ENCODE assay signal across 8 cellular contexts in genomic region chr1:156212130-156212529, GRCh38. TPM values are rescaled to one million over a fixed set of nuclear protein-coding genes. Genes with fewer than 3 reads are reported as not detected.
DNase-seq lines count a peak whose midpoint lies in the region; ATAC-seq and TF ChIP-seq lines count a peak whose summit lies in the region.

No MANE protein-coding gene starts in this region.

- no peak for ATAC-seq in HG03139 (IDR thresholded peaks at IDR 0.05; ENCODE audit: unreplicated experiment)

- intact Hi-C loops in activated T-helper 1 cell treated with anti-CD3 and anti-CD28 coated beads, Interleukin-12 subunit alpha, Interleukin-12 subunit beta, Interleukin-2, Interleukin-4 antibody, amounts not matched to agents 30 ng/mL and 10 ng/mL and 1 ng/mL, durations not matched to agents 14 hours and 24 hours and 36 hours (cut with micrococcal nuclease): loop anchor here (1.0 to 10.0 kb wide), 2 partner anchors 13 to 887 kb away; partner anchors contain the start of gene RUSC1
- intact Hi-C loops in spleen (cut with DNase I; ENCODE audit: low total_unique reads): no loop called here

- H3K27ac Mint-ChIP-seq in activated T-helper 1 cell treated with anti-CD3 and anti-CD28 coated beads, Interleukin-12 subunit alpha, Interleukin-12 subunit beta, Interleukin-2, Interleukin-4 antibody, amounts not matched to agents 30 ng/mL and 10 ng/mL and 1 ng/mL, durations not matched to agents 14 hours and 24 hours and 36 hours: peak overlapping the region; percentile 97

- TF ChIP-seq POLR2A in spleen (IDR thresholded peaks at IDR 0.05): no peak

- no peaks in the 10 kb centered on the region for H3K27me3 Mint-ChIP-seq in activated T-helper 1 cell treated with anti-CD3 and anti-CD28 coated beads, Interleukin-12 subunit alpha, Interleukin-12 subunit beta, Interleukin-2, Interleukin-4 antibody, amounts not matched to agents 30 ng/mL and 10 ng/mL and 1 ng/mL, durations not matched to agents 14 hours and 24 hours and 36 hours (ENCODE audit: insufficient read depth)

- peaks cover 22% of the 10 kb centered on the region for H3K4me1 ChIP-seq in HUES48 (ENCODE audit: control insufficient read depth, insufficient read depth, low read length)
- peaks cover 6% of the 10 kb centered on the region for H3K4me1 ChIP-seq in iPS-15b (ENCODE audit: control insufficient read depth, insufficient read depth, low read length)
- H3K4me1 ChIP-seq in spleen: peaks cover 22 to 49% (median 30%) of the 10 kb centered on the region in 6 donors

- no peaks in the 10 kb centered on the region for H3K9me3 Mint-ChIP-seq in activated T-helper 1 cell treated with anti-CD3 and anti-CD28 coated beads, Interleukin-12 subunit alpha, Interleukin-12 subunit beta, Interleukin-2, Interleukin-4 antibody, amounts not matched to agents 30 ng/mL and 10 ng/mL and 1 ng/mL, durations not matched to agents 14 hours and 24 hours and 36 hours

- DNase-seq in activated T-helper 1 cell treated with anti-CD3 and anti-CD28 coated beads, Interleukin-12 subunit alpha, Interleukin-12 subunit beta, Interleukin-2, Interleukin-4 antibody, amounts not matched to agents 30 ng/mL and 10 ng/mL and 1 ng/mL, durations not matched to agents 14 hours and 24 hours and 36 hours (ENCODE audit: low spot score): no peak
- DNase-seq in spleen: no peak
- DNase-seq in NCI-H1105 treated with DMSO at 0.1 percent for 48 hours (lab: John Stamatoyannopoulos, UW): no peak
- no peak for DNase-seq in T-helper 9 cell
- DNase-seq in COLO829 (ENCODE audit: low spot score): no peak

- H3K9me3 ChIP-seq in HUES48 (ENCODE audit: control insufficient read depth, insufficient read depth, low read length): no peaks in the 10 kb centered on the region
- no peaks in the 10 kb centered on the region for H3K9me3 ChIP-seq in iPS-15b (ENCODE audit: control insufficient read depth, insufficient read depth, low read length)
- H3K9me3 ChIP-seq in spleen: no peaks in the 10 kb centered on the region

- H3K9ac ChIP-seq in HUES48 (ENCODE audit: low read depth, low read length) (peak overlapping the region; percentile 70), iPS-15b (ENCODE audit: low read depth, low read length) (peak overlapping the region; percentile 100)

- H3K36me3 ChIP-seq in HUES48 (ENCODE audit: control insufficient read depth, insufficient read depth, low read length) (peaks cover 54% of the 10 kb centered on the region), iPS-15b (ENCODE audit: control insufficient read depth, insufficient read depth, low read length) (peaks cover 16% of the 10 kb centered on the region), spleen (peaks cover 0 to 77% (median 25%) of the 10 kb centered on the region in 6 donors)

- H3K27me3 ChIP-seq in HUES48 (ENCODE audit: control insufficient read depth, insufficient read depth, low read length): no peaks in the 10 kb centered on the region
- H3K27me3 ChIP-seq in iPS-15b (ENCODE audit: control insufficient read depth, insufficient read depth, low read length): no peaks in the 10 kb centered on the region
- no peaks in the 10 kb centered on the region for H3K27me3 ChIP-seq in spleen (replicated peaks in 1 of 7)

- WGBS in spleen, 5 donors: 86 to 92% (median 90%) methylated on average over 9 of the region's 9 CpGs

- peaks cover 45% of the 10 kb centered on the region for H3K4me1 Mint-ChIP-seq in activated T-helper 1 cell treated with anti-CD3 and anti-CD28 coated beads, Interleukin-12 subunit alpha, Interleukin-12 subunit beta, Interleukin-2, Interleukin-4 antibody, amounts not matched to agents 30 ng/mL and 10 ng/mL and 1 ng/mL, durations not matched to agents 14 hours and 24 hours and 36 hours (ENCODE audit: low read depth)

- H3K4me3 Mint-ChIP-seq in activated T-helper 1 cell treated with anti-CD3 and anti-CD28 coated beads, Interleukin-12 subunit alpha, Interleukin-12 subunit beta, Interleukin-2, Interleukin-4 antibody, amounts not matched to agents 30 ng/mL and 10 ng/mL and 1 ng/mL, durations not matched to agents 14 hours and 24 hours and 36 hours: peak overlapping the region; percentile 92

- TF ChIP-seq CTCF in spleen (IDR thresholded peaks at IDR 0.05 in 8 of 11, conservative IDR thresholded peaks at IDR 0.05 in 3 of 11): no peak

- H3K4me3 ChIP-seq in HUES48 (ENCODE audit: low read depth, low read length) (peak overlapping the region; percentile 95), iPS-15b (ENCODE audit: low read depth, low read length) (peak overlapping the region; percentile 99), spleen (peak overlapping the region in 5 of 8 donors; percentile 53 to 82 (median 61))

- H3K36me3 Mint-ChIP-seq in activated T-helper 1 cell treated with anti-CD3 and anti-CD28 coated beads, Interleukin-12 subunit alpha, Interleukin-12 subunit beta, Interleukin-2, Interleukin-4 antibody, amounts not matched to agents 30 ng/mL and 10 ng/mL and 1 ng/mL, durations not matched to agents 14 hours and 24 hours and 36 hours (ENCODE audit: low read depth): peaks cover 45% of the 10 kb centered on the region

- H3K27ac ChIP-seq in HUES48 (ENCODE audit: low read depth, low read length) (peak overlapping the region; percentile 100), spleen (peak overlapping the region; percentile 93 to 99 (median 98))

RNA-seq across cellular contexts. Expression of gene PMF1, which starts 0.7 kb away (rescaled TPM):
- 105 and 111 TPM in 2 replicates for total RNA-seq in activated T-helper 1 cell treated with anti-CD3 and anti-CD28 coated beads, Interleukin-12 subunit alpha, Interleukin-12 subunit beta, Interleukin-2, Interleukin-4 antibody, amounts not matched to agents 30 ng/mL and 10 ng/mL and 1 ng/mL, durations not matched to agents 14 hours and 24 hours and 36 hours
- 10 to 100 TPM; 43.8 to 74.0 (median 59.5) TPM for total RNA-seq in spleen
- polyA plus RNA-seq in spleen: 10 to 100 TPM; 66.3 to 97.6 (median 79.3) TPM

RNA-seq across cellular contexts. Expression of gene SLC25A44, which starts 18.2 kb away (rescaled TPM):
- total RNA-seq in activated T-helper 1 cell treated with anti-CD3 and anti-CD28 coated beads, Interleukin-12 subunit alpha, Interleukin-12 subunit beta, Interleukin-2, Interleukin-4 antibody, amounts not matched to agents 30 ng/mL and 10 ng/mL and 1 ng/mL, durations not matched to agents 14 hours and 24 hours and 36 hours: 67.6 and 79.3 TPM in 2 replicates
- 10 to 100 TPM; 22.8 to 32.7 (median 29.0) TPM for total RNA-seq in spleen
- polyA plus RNA-seq in spleen: 1 to 10 TPM; 4.8 to 8.4 (median 6.2) TPM

RNA-seq across cellular contexts. Expression of gene BGLAP, which starts 29.9 kb away (rescaled TPM):
- 1.8 and 2.5 TPM in 2 replicates for total RNA-seq in activated T-helper 1 cell treated with anti-CD3 and anti-CD28 coated beads, Interleukin-12 subunit alpha, Interleukin-12 subunit beta, Interleukin-2, Interleukin-4 antibody, amounts not matched to agents 30 ng/mL and 10 ng/mL and 1 ng/mL, durations not matched to agents 14 hours and 24 hours and 36 hours
- 1 to 10 TPM; 1.8 to 6.0 (median 2.5) TPM for total RNA-seq in spleen
- 1 to 10 TPM; 1.7 to 2.4 (median 2.4) TPM for polyA plus RNA-seq in spleen

RNA-seq across cellular contexts. Expression of gene PAQR6, which starts 35.7 kb away (rescaled TPM):
- 5.0 and 5.2 TPM in 2 replicates for total RNA-seq in activated T-helper 1 cell treated with anti-CD3 and anti-CD28 coated beads, Interleukin-12 subunit alpha, Interleukin-12 subunit beta, Interleukin-2, Interleukin-4 antibody, amounts not matched to agents 30 ng/mL and 10 ng/mL and 1 ng/mL, durations not matched to agents 14 hours and 24 hours and 36 hours
- total RNA-seq in spleen: 1 to 10 TPM in 6 of 7 donors, under 1 TPM in 1; 0.94 to 4.0 (median 1.8) TPM
- polyA plus RNA-seq in spleen: 1 to 10 TPM in 2 of 3 donors, under 1 TPM in 1; 0.80 to 2.3 (median 2.2) TPM

RNA-seq across cellular contexts. Expression of gene SEMA4A, which starts 58.7 kb away (rescaled TPM):
- 8.8 and 9.0 TPM in 2 replicates for total RNA-seq in activated T-helper 1 cell treated with anti-CD3 and anti-CD28 coated beads, Interleukin-12 subunit alpha, Interleukin-12 subunit beta, Interleukin-2, Interleukin-4 antibody, amounts not matched to agents 30 ng/mL and 10 ng/mL and 1 ng/mL, durations not matched to agents 14 hours and 24 hours and 36 hours
- 10 to 100 TPM; 21.1 to 65.9 (median 37.7) TPM for total RNA-seq in spleen
- polyA plus RNA-seq in spleen: 1 to 10 TPM; 7.1 to 9.3 (median 9.1) TPM
